In genomic region chr16:28212532-28212873, GRCh38 we compare ENCODE assay signal across 8 cellular contexts. TPM values are rescaled to one million over a fixed set of nuclear protein-coding genes. Genes with fewer than 3 reads are reported as not detected.
DNase-seq lines count a peak whose midpoint lies in the region; ATAC-seq and TF ChIP-seq lines count a peak whose summit lies in the region.

No MANE protein-coding gene starts in this region.

- CTCF ChIA-PET in CD4-positive, alpha-beta memory T cell (lab: Charles Lee; ENCODE audit: partially characterized antibody): interaction anchor here (6.1 to 22.4 kb wide), 2 partner anchors 25 to 79 kb away, joined by 31 to 569 read pairs; no protein-coding TSS in a partner anchor

- no peak for TF ChIP-seq CTCF in coronary artery (IDR thresholded peaks at IDR 0.05)
- TF ChIP-seq CTCF in neural crest cell (conservative IDR thresholded peaks at IDR 0.05): no peak

- peak overlapping the region in 1 of 2 donors; percentile 49 for H3K4me3 ChIP-seq in CD4-positive, alpha-beta memory T cell (ENCODE audit: low read length in 2 of 2)
- H3K4me3 ChIP-seq in MG63 (peak overlapping the region; percentile 97), coronary artery (peak overlapping the region; percentile 84)

- H3K36me3 Mint-ChIP-seq in CD4-positive, alpha-beta memory T cell: peaks cover 8 to 24% of the 10 kb centered on the region in 2 donors
- H3K36me3 Mint-ChIP-seq in neural crest cell (ENCODE audit: low read depth): peaks cover 1% of the 10 kb centered on the region

- H3K4me3 Mint-ChIP-seq in CD4-positive, alpha-beta memory T cell: peak overlapping the region; percentile 83 to 94 (median 90)
- H3K4me3 Mint-ChIP-seq in neural crest cell: peak overlapping the region; percentile 83

- peaks cover 6% of the 10 kb centered on the region for H3K36me3 ChIP-seq in CD4-positive, alpha-beta memory T cell (ENCODE audit: insufficient read depth, low read length)
- H3K36me3 ChIP-seq in MG63: peaks cover 36% of the 10 kb centered on the region

- H3K9me3 ChIP-seq in CD4-positive, alpha-beta memory T cell (ENCODE audit: control insufficient read depth in 1 of 2, low read length in 2 of 2): no peaks in the 10 kb centered on the region
- no peaks in the 10 kb centered on the region for H3K9me3 ChIP-seq in MG63

- peak overlapping the region; percentile 64 to 98 (median 92) for H3K27ac Mint-ChIP-seq in CD4-positive, alpha-beta memory T cell
- no peak overlapping the region for H3K27ac Mint-ChIP-seq in neural crest cell (ENCODE audit: unreplicated experiment)

- ATAC-seq in HG03280 (IDR thresholded peaks at IDR 0.05; ENCODE audit: unreplicated experiment): no peak

- H3K27me3 ChIP-seq in CD4-positive, alpha-beta memory T cell (ENCODE audit: insufficient read depth, low read length): no peaks in the 10 kb centered on the region
- no peaks in the 10 kb centered on the region for H3K27me3 ChIP-seq in MG63

- H3K9me3 Mint-ChIP-seq in CD4-positive, alpha-beta memory T cell: peaks cover 0 to 1% (median 0%) of the 10 kb centered on the region in 8 donors
- H3K9me3 Mint-ChIP-seq in neural crest cell: peaks cover 2% of the 10 kb centered on the region

- H3K4me1 ChIP-seq in CD4-positive, alpha-beta memory T cell (ENCODE audit: insufficient read depth, low read length): peaks cover 35% of the 10 kb centered on the region

- H3K4me1 Mint-ChIP-seq in CD4-positive, alpha-beta memory T cell: peaks cover 14 to 39% (median 26%) of the 10 kb centered on the region in 4 donors
- H3K4me1 Mint-ChIP-seq in neural crest cell: peaks cover 24% of the 10 kb centered on the region

- no peaks in the 10 kb centered on the region for H3K27me3 Mint-ChIP-seq in CD4-positive, alpha-beta memory T cell
- no peaks in the 10 kb centered on the region for H3K27me3 Mint-ChIP-seq in neural crest cell (ENCODE audit: low read depth)

- POLR2A ChIA-PET in CD4-positive, alpha-beta memory T cell (lab: Charles Lee; ENCODE audit: partially characterized antibody): interaction anchor here (0.8 to 12.6 kb wide), 7 partner anchors 23 to 72 kb away, joined by 3 to 301 read pairs (median 3); no protein-coding TSS in a partner anchor

- no peak for DNase-seq in CD4-positive, alpha-beta memory T cell
- DNase-seq in MG63: peak; percentile 62
- DNase-seq in coronary artery (ENCODE audit: low spot score): no peak
- no peak for DNase-seq in neural crest cell (ENCODE audit: low read depth, low spot score)
- DNase-seq in effector CD8-positive, alpha-beta T cell (lab: John Stamatoyannopoulos, UW): no peak
- DNase-seq in posterior vena cava (ENCODE audit: low spot score): no peak
- DNase-seq in GOT3 (lab: John Stamatoyannopoulos, UW): no peak

- intact Hi-C loops in CD4-positive, alpha-beta memory T cell (cut with micrococcal nuclease): loop anchor here (1.0 to 10.0 kb wide), 2 partner anchors 71 to 102 kb away; no protein-coding TSS in a partner anchor
- intact Hi-C loops in posterior vena cava (cut with DNase I): no loop called here

- no peak overlapping the region for H3K27ac ChIP-seq in CD4-positive, alpha-beta memory T cell (ENCODE audit: low read depth, low read length)
- peak overlapping the region; percentile 90 for H3K27ac ChIP-seq in coronary artery

RNA-seq across cellular contexts. Expression of gene XPO6, which starts 0.7 kb away (rescaled TPM):
- total RNA-seq in CD4-positive, alpha-beta memory T cell: 100 to 1,000 TPM; 347 to 350 TPM
- polyA plus RNA-seq in CD4-positive, alpha-beta memory T cell: 10 to 100 TPM; 35.7 to 90.7 TPM
- total RNA-seq in MG63 (2014; rRNA removed; shearing (Covaris generic); ENCODE audit: low replicate concordance): 92.5 and 102 TPM in 2 replicates
- total RNA-seq in neural crest cell: 146 and 148 TPM in 2 replicates
- 10 to 100 TPM; 86.9 to 99.7 TPM for total RNA-seq in posterior vena cava
